ENCODE assay signal across 19 cellular contexts in the genomic region with DNA sequence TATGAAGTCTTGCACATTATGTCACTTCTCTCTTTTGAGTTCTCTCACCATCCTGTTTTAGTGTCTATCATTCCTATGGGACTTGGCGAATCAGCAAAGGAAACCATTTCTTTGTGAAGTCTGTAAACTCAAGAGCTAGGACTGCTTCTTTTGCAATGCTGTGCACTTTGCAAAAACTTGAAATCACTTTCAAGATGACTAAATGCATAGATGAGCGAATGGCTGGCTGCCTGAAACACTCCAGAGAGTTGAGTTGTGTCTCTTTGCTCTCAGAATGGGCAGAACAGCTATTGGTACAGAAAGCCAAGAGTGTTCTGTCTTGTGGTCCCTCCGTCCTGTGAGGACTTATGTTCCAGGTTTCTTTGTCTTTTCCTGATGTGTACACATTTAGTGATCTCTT. TPM values are rescaled to one million over a fixed set of nuclear protein-coding genes. Genes with fewer than 3 reads are reported as not detected.
DNase-seq lines count a peak whose midpoint lies in the region; ATAC-seq and TF ChIP-seq lines count a peak whose summit lies in the region.
"Had no signal": no experiment of that assay in that cellular context is flagged by ENCODE, and none has a peak within 500 bp of the region (broad histone marks: within the 10 kb centered on the region; RNA-seq: fewer than 3 reads in every experiment).

No MANE protein-coding gene starts in this region.

- no peaks in the 10 kb centered on the region for H3K79me1 ChIP-seq in trophoblast cell (ENCODE audit: low read length)

- no peak overlapping the region for H3K4me3 Mint-ChIP-seq in activated CD8-positive, alpha-beta T cell treated with anti-CD3 and anti-CD28 coated beads for 36 hours
- no peak overlapping the region for H3K4me3 Mint-ChIP-seq in activated CD8-positive, alpha-beta T cell treated with anti-CD3 and anti-CD28 coated beads, Interleukin-2, amount 10 ng/mL, durations not matched to agents 7 days and 5 days
- H3K4me3 Mint-ChIP-seq in naive thymus-derived CD4-positive, alpha-beta T cell = no peak overlapping the region
- H3K4me3 Mint-ChIP-seq in endodermal cell = no peak overlapping the region
- H3K4me3 Mint-ChIP-seq: nephron progenitor cell had no signal

- H3K9me3 ChIP-seq in trophoblast cell (ENCODE audit: insufficient read depth, low read depth, low read length) = peaks cover 2% of the 10 kb centered on the region
- no peaks in the 10 kb centered on the region for H3K9me3 ChIP-seq in naive thymus-derived CD4-positive, alpha-beta T cell (ENCODE audit: control insufficient read depth in 2 of 3, low read length in 3 of 3)
- H3K9me3 ChIP-seq in endodermal cell (ENCODE audit: control insufficient read depth, low read length) = no peaks in the 10 kb centered on the region
- H3K9me3 ChIP-seq: prostate gland, transverse colon had no signal

- DNase-seq in activated CD8-positive, alpha-beta T cell treated with anti-CD3 and anti-CD28 coated beads for 36 hours = no peak
- DNase-seq in activated CD8-positive, alpha-beta T cell treated with anti-CD3 and anti-CD28 coated beads, Interleukin-2, amount 10 ng/mL, durations not matched to agents 7 days and 5 days = no peak
- DNase-seq in trophoblast cell = no peak
- DNase-seq in C1 segment of cervical spinal cord (lab: John Stamatoyannopoulos, UW) = no peak
- no peak for DNase-seq in naive thymus-derived CD4-positive, alpha-beta T cell
- no peak for DNase-seq in endodermal cell
- DNase-seq: activated CD4-positive, alpha-beta T cell treated with anti-CD3 and anti-CD28 coated beads, Interleukin-2, amount 50 U/mL, for 4 hours; dorsolateral prefrontal cortex; GF-D8; NCI-H1436 treated with DMSO at 0.1 percent for 48 hours; NCI-H2171 treated with DMSO at 0.1 percent for 48 hours; NCI-H69; nephron progenitor cell; transverse colon had no signal

- no peaks in the 10 kb centered on the region for H3K36me3 ChIP-seq in trophoblast cell (ENCODE audit: control insufficient read depth in 1 of 2, insufficient read depth in 2 of 2, low read length in 2 of 2)
- H3K36me3 ChIP-seq in naive thymus-derived CD4-positive, alpha-beta T cell (ENCODE audit: control insufficient read depth in 2 of 3, insufficient read depth in 3 of 3, low read length in 3 of 3) = no peaks in the 10 kb centered on the region
- H3K36me3 ChIP-seq in endodermal cell (ENCODE audit: control insufficient read depth, insufficient read depth, low read length) = no peaks in the 10 kb centered on the region
- H3K36me3 ChIP-seq: BLaER1, prostate gland, transverse colon had no signal

- no peak overlapping the region for H3K9ac ChIP-seq in trophoblast cell (ENCODE audit: low read length)
- H3K9ac ChIP-seq in endodermal cell (ENCODE audit: extremely low read depth, low read length, poor library complexity, severe bottlenecking) = no peak overlapping the region
- H3K9ac ChIP-seq: BLaER1 had no signal

- H3K79me2 ChIP-seq in trophoblast cell (ENCODE audit: control insufficient read depth, insufficient read depth, low read length, poor library complexity) = no peaks in the 10 kb centered on the region

- no peaks in the 10 kb centered on the region for H3K4me1 ChIP-seq in trophoblast cell (ENCODE audit: control insufficient read depth in 1 of 2, insufficient read depth in 2 of 2, low read length in 2 of 2)
- no peaks in the 10 kb centered on the region for H3K4me1 ChIP-seq in naive thymus-derived CD4-positive, alpha-beta T cell (ENCODE audit: control insufficient read depth in 2 of 2, insufficient read depth in 2 of 2, low read length in 2 of 2)
- H3K4me1 ChIP-seq in endodermal cell (ENCODE audit: control insufficient read depth, insufficient read depth, low read length) = no peaks in the 10 kb centered on the region
- H3K4me1 ChIP-seq: BLaER1, prostate gland, transverse colon had no signal

- no peak overlapping the region for H2BK120ac ChIP-seq in trophoblast cell (ENCODE audit: insufficient read depth, low read length, poor library complexity)

- no peak overlapping the region for H2BK5ac ChIP-seq in trophoblast cell (ENCODE audit: low read depth, low read length, poor library complexity)

- peak; percentile 17 for ATAC-seq in activated CD8-positive, alpha-beta T cell treated with anti-CD3 and anti-CD28 coated beads for 36 hours
- ATAC-seq in activated CD8-positive, alpha-beta T cell treated with anti-CD3 and anti-CD28 coated beads, Interleukin-2, amount 10 ng/mL, durations not matched to agents 7 days and 5 days = no peak
- ATAC-seq in GM21576 (IDR thresholded peaks at IDR 0.05; ENCODE audit: unreplicated experiment) = peak; percentile 63
- ATAC-seq in HG03342 (IDR thresholded peaks at IDR 0.05; ENCODE audit: unreplicated experiment) = peak; percentile 61
- no peak for ATAC-seq in naive thymus-derived CD4-positive, alpha-beta T cell
- ATAC-seq: Right ventricle myocardium inferior had no signal

- no peak overlapping the region for H2AFZ ChIP-seq in trophoblast cell (ENCODE audit: insufficient read depth, low read length, poor library complexity)

- no peak for TF ChIP-seq CTCF in activated CD8-positive, alpha-beta T cell treated with anti-CD3 and anti-CD28 coated beads for 36 hours (IDR thresholded peaks at IDR 0.05)
- TF ChIP-seq CTCF in endodermal cell (conservative IDR thresholded peaks at IDR 0.05) = no peak

- no peak overlapping the region for H3K4ac ChIP-seq in trophoblast cell (ENCODE audit: low read depth, low read length)

- H4K8ac ChIP-seq in trophoblast cell (ENCODE audit: low read depth, low read length) = no peak overlapping the region

- no peaks in the 10 kb centered on the region for H3K4me1 Mint-ChIP-seq in activated CD8-positive, alpha-beta T cell treated with anti-CD3 and anti-CD28 coated beads for 36 hours (ENCODE audit: low read depth)
- H3K4me1 Mint-ChIP-seq in activated CD8-positive, alpha-beta T cell treated with anti-CD3 and anti-CD28 coated beads, Interleukin-2, amount 10 ng/mL, durations not matched to agents 7 days and 5 days (ENCODE audit: low read depth) = no peaks in the 10 kb centered on the region
- H3K4me1 Mint-ChIP-seq in naive thymus-derived CD4-positive, alpha-beta T cell = peaks cover 0 to 3% (median 0%) of the 10 kb centered on the region in 7 donors
- H3K4me1 Mint-ChIP-seq in endodermal cell = peaks cover 2% of the 10 kb centered on the region
- H3K4me1 Mint-ChIP-seq: nephron progenitor cell had no signal

- H4K91ac ChIP-seq in trophoblast cell (ENCODE audit: low read depth, low read length) = no peak overlapping the region

- H3K27ac ChIP-seq in trophoblast cell (ENCODE audit: low read depth, low read length) (no peak overlapping the region), endodermal cell (ENCODE audit: low read depth, low read length) (no peak overlapping the region)
- no peak overlapping the region for H3K27ac ChIP-seq in naive thymus-derived CD4-positive, alpha-beta T cell (ENCODE audit: low read depth, low read length)
- H3K27ac ChIP-seq: BLaER1, dorsolateral prefrontal cortex, prostate gland, transverse colon had no signal

- H3K27me3 ChIP-seq in trophoblast cell (ENCODE audit: insufficient read depth, low read length) (no peaks in the 10 kb centered on the region), endodermal cell (ENCODE audit: control insufficient read depth, insufficient read depth, low read length, poor library complexity, severe bottlenecking) (no peaks in the 10 kb centered on the region)
- H3K27me3 ChIP-seq in naive thymus-derived CD4-positive, alpha-beta T cell (ENCODE audit: control insufficient read depth in 2 of 2, insufficient read depth in 2 of 2, low read length in 2 of 2) = no peaks in the 10 kb centered on the region
- H3K27me3 ChIP-seq: BLaER1, transverse colon had no signal

- peaks cover 6% of the 10 kb centered on the region for H3K27me3 Mint-ChIP-seq in activated CD8-positive, alpha-beta T cell treated with anti-CD3 and anti-CD28 coated beads for 36 hours
- H3K27me3 Mint-ChIP-seq in activated CD8-positive, alpha-beta T cell treated with anti-CD3 and anti-CD28 coated beads, Interleukin-2, amount 10 ng/mL, durations not matched to agents 7 days and 5 days (ENCODE audit: low read depth) = peaks cover 6% of the 10 kb centered on the region
- peaks cover 0 to 13% (median 0%) of the 10 kb centered on the region in 5 donors for H3K27me3 Mint-ChIP-seq in naive thymus-derived CD4-positive, alpha-beta T cell
- no peaks in the 10 kb centered on the region for H3K27me3 Mint-ChIP-seq in endodermal cell (ENCODE audit: insufficient read depth)

- no peaks in the 10 kb centered on the region for H3K36me3 Mint-ChIP-seq in activated CD8-positive, alpha-beta T cell treated with anti-CD3 and anti-CD28 coated beads for 36 hours (ENCODE audit: low read depth)
- no peaks in the 10 kb centered on the region for H3K36me3 Mint-ChIP-seq in activated CD8-positive, alpha-beta T cell treated with anti-CD3 and anti-CD28 coated beads, Interleukin-2, amount 10 ng/mL, durations not matched to agents 7 days and 5 days (ENCODE audit: low read depth)
- H3K36me3 Mint-ChIP-seq in naive thymus-derived CD4-positive, alpha-beta T cell = peaks cover 0 to 4% (median 0%) of the 10 kb centered on the region in 5 donors
- peaks cover 3% of the 10 kb centered on the region for H3K36me3 Mint-ChIP-seq in endodermal cell (ENCODE audit: low read depth)

- H3K4me2 ChIP-seq in trophoblast cell (ENCODE audit: low read length) = no peak overlapping the region
- H3K4me2 ChIP-seq: BLaER1 had no signal

- H3K18ac ChIP-seq in trophoblast cell (ENCODE audit: low read length) = no peak overlapping the region

- POLR2A ChIA-PET in activated CD8-positive, alpha-beta T cell treated with anti-CD3 and anti-CD28 coated beads for 36 hours (lab: Charles Lee) = no interaction called here
- POLR2A ChIA-PET in activated CD8-positive, alpha-beta T cell treated with anti-CD3 and anti-CD28 coated beads, Interleukin-2, amount 10 ng/mL, durations not matched to agents 7 days and 5 days (lab: Charles Lee) = no interaction called here
- POLR2A ChIA-PET in naive thymus-derived CD4-positive, alpha-beta T cell (lab: Charles Lee) = no interaction called here

- H2AK5ac ChIP-seq in trophoblast cell (ENCODE audit: low read length) = no peak overlapping the region

- H3K14ac ChIP-seq in trophoblast cell (ENCODE audit: low read length) = no peak overlapping the region

- intact Hi-C loops in activated CD8-positive, alpha-beta T cell treated with anti-CD3 and anti-CD28 coated beads for 36 hours (cut with micrococcal nuclease) = no loop called here
- intact Hi-C loops in naive thymus-derived CD4-positive, alpha-beta T cell (cut with micrococcal nuclease) = no loop called here

- no peak overlapping the region for H4K12ac ChIP-seq in trophoblast cell (ENCODE audit: low read depth, low read length)

- H2BK12ac ChIP-seq in trophoblast cell (ENCODE audit: low read length) = peak overlapping the region; percentile 68

- no peaks in the 10 kb centered on the region for H3K9me3 Mint-ChIP-seq in activated CD8-positive, alpha-beta T cell treated with anti-CD3 and anti-CD28 coated beads for 36 hours
- no peaks in the 10 kb centered on the region for H3K9me3 Mint-ChIP-seq in activated CD8-positive, alpha-beta T cell treated with anti-CD3 and anti-CD28 coated beads, Interleukin-2, amount 10 ng/mL, durations not matched to agents 7 days and 5 days (ENCODE audit: insufficient read depth)
- H3K9me3 Mint-ChIP-seq in naive thymus-derived CD4-positive, alpha-beta T cell = peaks cover 0 to 3% (median 0%) of the 10 kb centered on the region in 11 donors
- H3K9me3 Mint-ChIP-seq in endodermal cell = peaks cover 5% of the 10 kb centered on the region

- H3K4me3 ChIP-seq in trophoblast cell (ENCODE audit: low read depth, low read length) = no peak overlapping the region
- H3K4me3 ChIP-seq in naive thymus-derived CD4-positive, alpha-beta T cell (ENCODE audit: low read length) = no peak overlapping the region
- H3K4me3 ChIP-seq in endodermal cell (ENCODE audit: low read length) = no peak overlapping the region
- H3K4me3 ChIP-seq: BLaER1, dorsolateral prefrontal cortex, prostate gland, transverse colon had no signal

- H3K23ac ChIP-seq in trophoblast cell (ENCODE audit: low read length) = no peak overlapping the region

- no peak overlapping the region for H3K27ac Mint-ChIP-seq in activated CD8-positive, alpha-beta T cell treated with anti-CD3 and anti-CD28 coated beads for 36 hours
- H3K27ac Mint-ChIP-seq in activated CD8-positive, alpha-beta T cell treated with anti-CD3 and anti-CD28 coated beads, Interleukin-2, amount 10 ng/mL, durations not matched to agents 7 days and 5 days = no peak overlapping the region
- H3K27ac Mint-ChIP-seq in naive thymus-derived CD4-positive, alpha-beta T cell = no peak overlapping the region
- no peak overlapping the region for H3K27ac Mint-ChIP-seq in endodermal cell
- H3K27ac Mint-ChIP-seq: nephron progenitor cell had no signal

- CTCF ChIA-PET in activated CD8-positive, alpha-beta T cell treated with anti-CD3 and anti-CD28 coated beads for 36 hours (lab: Charles Lee) = no interaction called here
- CTCF ChIA-PET in activated CD8-positive, alpha-beta T cell treated with anti-CD3 and anti-CD28 coated beads, Interleukin-2, amount 10 ng/mL, durations not matched to agents 7 days and 5 days (lab: Charles Lee) = no interaction called here
- CTCF ChIA-PET in naive thymus-derived CD4-positive, alpha-beta T cell (lab: Charles Lee) = no interaction called here

- WGBS in trophoblast cell (ENCODE audit: extremely low coverage, insufficient coverage, insufficient read length) = no CpG with 5 or more reads among the region's 3 CpGs
- 89% methylated on average over 2 to 3 of the region's 3 CpGs for WGBS in endodermal cell (ENCODE audit: insufficient coverage in 1 of 2, insufficient read length in 1 of 2), 2 experiments

RNA-seq across cellular contexts. Expression of a gene that starts 18.4 kb away (rescaled TPM):
- 10 to 100 TPM; 72.8 to 75.3 TPM for total RNA-seq in activated CD8-positive, alpha-beta T cell treated with anti-CD3 and anti-CD28 coated beads for 36 hours
- total RNA-seq in activated CD8-positive, alpha-beta T cell treated with anti-CD3 and anti-CD28 coated beads, Interleukin-2, amount 10 ng/mL, durations not matched to agents 7 days and 5 days = 10 to 100 TPM; 64.0 to 68.5 TPM
- 64.9 and 67.0 TPM in 2 replicates for polyA plus RNA-seq in trophoblast cell (2013)
- 100 to 1,000 TPM; 119 to 160 (median 126) TPM for total RNA-seq in naive thymus-derived CD4-positive, alpha-beta T cell
- polyA plus RNA-seq in naive thymus-derived CD4-positive, alpha-beta T cell = 100 to 1,000 TPM in 1 of 2 donors, 10 to 100 TPM in 1; 63.6 to 101 TPM
- total RNA-seq in endodermal cell = 100 to 1,000 TPM; 120 to 131 TPM
- 16.6 TPM for polyA plus RNA-seq in endodermal cell (2013, experiment 1 of 2)
- 21.5 TPM for polyA plus RNA-seq in endodermal cell (2013, experiment 2 of 2)

Comparison
In these comparisons a context has a peak if more than half of its experiments do, and no peak if none do; other contexts are left out.
1. ATAC-seq: peak in activated CD8-positive, alpha-beta T cell treated with anti-CD3 and anti-CD28 coated beads for 36 hours (single experiment), GM21576 (single experiment) and HG03342 (single experiment); none in activated CD8-positive, alpha-beta T cell treated with anti-CD3 and anti-CD28 coated beads, Interleukin-2, amount 10 ng/mL, durations not matched to agents 7 days and 5 days (single experiment) and naive thymus-derived CD4-positive, alpha-beta T cell (single experiment).